ENCODE assay signal across 20 cellular contexts in genomic region chr6:111222341-111222740, GRCh38.
DNase-seq lines count a peak whose midpoint lies in the region; ATAC-seq and TF ChIP-seq lines count a peak whose summit lies in the region.
"Had no signal": no experiment of that assay in that cellular context is flagged by ENCODE, and none has a peak within 500 bp of the region (broad histone marks: within the 10 kb centered on the region; RNA-seq: fewer than 3 reads in every experiment).

No MANE protein-coding gene starts in this region.

- H3K27ac Mint-ChIP-seq in glutamatergic neuron (ENCODE audit: unreplicated experiment) = no peak overlapping the region
- H3K27ac Mint-ChIP-seq: HFFc6 had no signal

- H3K27me3 ChIP-seq in HAP-1 (ENCODE audit: low read depth) = no peaks in the 10 kb centered on the region
- H3K27me3 ChIP-seq: MG63 had no signal

- H3K4me3 ChIP-seq in HAP-1 = no peak overlapping the region
- H3K4me3 ChIP-seq: MG63 had no signal

- in situ Hi-C loops in HAP-1 (cut with MboI; ENCODE audit: low sequenced_read_pairs) = no loop called here

- DNase-seq in glutamatergic neuron (no peak), NCI-H1048 (lab: John Stamatoyannopoulos, UW) (no peak), Right ventricle myocardium inferior (ENCODE audit: missing footprints) (no peak), HAP-1 (ENCODE audit: low spot score in 2 of 2) (no peak)
- DNase-seq in effector CD4-positive, alpha-beta T cell = no peak
- DNase-seq: C1 segment of cervical spinal cord, DMS 273 treated with DMSO at 0.1 percent for 48 hours, GF-D8, HFFc6, MG63, NCI-H1105 treated with DMSO at 0.1 percent for 48 hours, NCI-H1694 treated with DMSO at 0.1 percent for 48 hours, NCI-H2107, NCI-H2227 treated with DMSO at 0.1 percent for 48 hours, NCI-H524, SHP77 had no signal

- H3K36me3 ChIP-seq in HAP-1 (replicated peaks) = no peaks in the 10 kb centered on the region
- H3K36me3 ChIP-seq: MG63 had no signal

- no peak for TF ChIP-seq CTCF in glutamatergic neuron (IDR thresholded peaks at IDR 0.05; ENCODE audit: partially characterized antibody, unreplicated experiment)

- intact Hi-C loops in Right ventricle myocardium inferior (cut with DNase I) = no loop called here

- H3K4me1 ChIP-seq in HAP-1 = peaks cover 16% of the 10 kb centered on the region

- H3K4me3 Mint-ChIP-seq in glutamatergic neuron (ENCODE audit: unreplicated experiment) = peak overlapping the region; percentile 35
- H3K4me3 Mint-ChIP-seq: HFFc6 had no signal

- no peaks in the 10 kb centered on the region for H3K36me3 Mint-ChIP-seq in glutamatergic neuron (ENCODE audit: unreplicated experiment)

- ATAC-seq in GM18870 (IDR thresholded peaks at IDR 0.05; ENCODE audit: unreplicated experiment) (peak; percentile 45), GM21576 (IDR thresholded peaks at IDR 0.05; ENCODE audit: unreplicated experiment) (peak; percentile 58), HG03354 (IDR thresholded peaks at IDR 0.05; ENCODE audit: poor library complexity, severe bottlenecking, unreplicated experiment) (peak; percentile 49), Right ventricle myocardium inferior (no peak)
- ATAC-seq: SK-N-SH treated with all-trans-retinoic acid at 6 μM for 48 hours had no signal

- no peaks in the 10 kb centered on the region for H3K9me3 Mint-ChIP-seq in glutamatergic neuron (ENCODE audit: unreplicated experiment)
- H3K9me3 Mint-ChIP-seq: HFFc6 had no signal

- no peaks in the 10 kb centered on the region for H3K9me3 ChIP-seq in HAP-1
- H3K9me3 ChIP-seq: MG63 had no signal

- H3K27me3 Mint-ChIP-seq in glutamatergic neuron (ENCODE audit: unreplicated experiment) = peaks cover 2% of the 10 kb centered on the region

- H3K4me1 Mint-ChIP-seq in glutamatergic neuron (ENCODE audit: low read depth, unreplicated experiment) = peaks cover 16% of the 10 kb centered on the region
